Comparison of ENCODE assay signal across 20 cellular contexts in the genomic region with DNA sequence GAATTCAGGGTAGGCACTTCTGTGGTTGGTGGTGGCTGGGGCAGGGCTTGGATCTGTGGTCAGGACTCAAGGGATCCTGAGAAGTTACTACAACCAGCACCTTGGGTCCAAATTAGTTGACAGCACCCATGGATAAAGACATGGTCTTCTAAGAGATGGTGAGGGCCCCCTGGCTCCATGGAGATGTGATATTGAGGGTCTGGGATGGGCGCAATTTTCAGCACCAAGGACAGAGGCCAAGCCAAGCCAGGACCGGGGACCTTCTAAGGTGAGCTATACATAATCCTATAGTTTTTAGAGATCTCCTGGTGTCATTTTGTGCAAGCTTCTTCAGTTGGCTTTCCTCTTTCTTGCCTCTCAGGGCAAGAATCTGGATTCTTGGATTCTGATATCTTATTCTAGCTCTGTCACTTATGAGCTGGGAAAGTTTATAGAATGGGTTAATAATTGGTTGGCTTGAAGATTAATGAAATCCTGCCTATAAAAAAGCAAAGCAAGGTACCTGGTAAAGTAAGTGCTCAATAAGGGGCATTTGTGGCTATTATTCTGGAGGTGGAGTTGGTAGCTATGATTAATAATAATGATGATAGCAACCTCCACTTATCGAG.
DNase-seq lines count a peak whose midpoint lies in the region; ATAC-seq, FAIRE-seq and TF ChIP-seq lines count a peak whose summit lies in the region.
"Had no signal": no experiment of that assay in that cellular context is flagged by ENCODE, and none has a peak within 500 bp of the region (broad histone marks: within the 10 kb centered on the region; RNA-seq: fewer than 3 reads in every experiment).

No MANE protein-coding gene starts in this region.

- no peak overlapping the region for H3K4me3 Mint-ChIP-seq in MCF 10A (ENCODE audit: unreplicated experiment)
- no peak overlapping the region for H3K4me3 Mint-ChIP-seq in neural progenitor cell
- H3K4me3 Mint-ChIP-seq: activated CD8-positive, alpha-beta memory T cell treated with anti-CD3 and anti-CD28 coated beads, Interleukin-2, amount 10 ng/mL, durations not matched to agents 7 days and 5 days; T-cell had no signal

- H3K27ac ChIP-seq in breast epithelium: no peak overlapping the region
- H3K27ac ChIP-seq in Karpas-422 (ENCODE audit: low read length): no peak overlapping the region
- no peak overlapping the region for H3K27ac ChIP-seq in K562 (ENCODE audit: extremely low read depth, low read depth, low read length)
- H3K27ac ChIP-seq in neural progenitor cell: no peak overlapping the region
- H3K27ac ChIP-seq: ascending aorta, left ventricle myocardium inferior, skin epidermis, suprapubic skin, VCaP had no signal

- no peak for TF ChIP-seq EP300 in K562 (IDR thresholded peaks at IDR 0.05; ENCODE audit: low read length)

- H3K9me3 ChIP-seq in breast epithelium (no peaks in the 10 kb centered on the region), Karpas-422 (ENCODE audit: low read length) (no peaks in the 10 kb centered on the region), K562 (replicated peaks; ENCODE audit: control insufficient read depth, insufficient read depth, low read depth, low read length) (no peaks in the 10 kb centered on the region), neural progenitor cell (ENCODE audit: low read depth) (no peaks in the 10 kb centered on the region)
- H3K9me3 ChIP-seq: ascending aorta, left ventricle myocardium inferior, suprapubic skin had no signal

- no peaks in the 10 kb centered on the region for H3K9me1 ChIP-seq in K562 (ENCODE audit: control insufficient read depth, insufficient read depth, low read length)

- H3K4me3 ChIP-seq in breast epithelium (no peak overlapping the region), Karpas-422 (ENCODE audit: low read length) (no peak overlapping the region), K562 (no peak overlapping the region), neural progenitor cell (no peak overlapping the region)
- H3K4me3 ChIP-seq: ascending aorta, left ventricle myocardium inferior, skin epidermis, suprapubic skin had no signal

- H3K4me1 Mint-ChIP-seq in MCF 10A (ENCODE audit: insufficient read depth, unreplicated experiment): no peaks in the 10 kb centered on the region
- H3K4me1 Mint-ChIP-seq in neural progenitor cell: no peaks in the 10 kb centered on the region
- H3K4me1 Mint-ChIP-seq: activated CD8-positive, alpha-beta memory T cell treated with anti-CD3 and anti-CD28 coated beads, Interleukin-2, amount 10 ng/mL, durations not matched to agents 7 days and 5 days; T-cell had no signal

- CTCF ChIA-PET in MCF 10A (lab: Yijun Ruan, JAX) (interaction anchor here (1.1 kb wide), 1 partner anchor 32 kb away, joined by 3 read pairs; no protein-coding TSS in a partner anchor), K562 (lab: Yijun Ruan, JAX; ENCODE audit: low intra/inter-chr PET ratio) (no interaction called here)

- H3K27me3 Mint-ChIP-seq in MCF 10A (ENCODE audit: insufficient read depth, unreplicated experiment) (peaks cover 13% of the 10 kb centered on the region), neural progenitor cell (ENCODE audit: insufficient read depth, low read depth) (peaks cover 20% of the 10 kb centered on the region)
- H3K27me3 Mint-ChIP-seq: activated CD8-positive, alpha-beta memory T cell treated with anti-CD3 and anti-CD28 coated beads, Interleukin-2, amount 10 ng/mL, durations not matched to agents 7 days and 5 days had no signal

- WGBS in K562 (ENCODE audit: insufficient coverage, low coverage, missing lambda C conversion rate): 4% methylated on average over 3 of the region's 3 CpGs

- no peaks in the 10 kb centered on the region for H3K79me2 ChIP-seq in Karpas-422 (ENCODE audit: low read length)
- H3K79me2 ChIP-seq in K562 (ENCODE audit: control insufficient read depth, insufficient read depth, low read length): no peaks in the 10 kb centered on the region
- no peaks in the 10 kb centered on the region for H3K79me2 ChIP-seq in neural progenitor cell (ENCODE audit: low read depth)

- intact Hi-C loops in MCF 10A (cut with micrococcal nuclease) (no loop called here), breast epithelium (cut with DNase I; ENCODE audit: low total_unique reads) (no loop called here), K562 (cut with micrococcal nuclease) (no loop called here)

- no peak overlapping the region for H3K27ac Mint-ChIP-seq in MCF 10A (ENCODE audit: low read depth, unreplicated experiment)
- H3K27ac Mint-ChIP-seq in neural progenitor cell: no peak overlapping the region
- H3K27ac Mint-ChIP-seq: activated CD8-positive, alpha-beta memory T cell treated with anti-CD3 and anti-CD28 coated beads, Interleukin-2, amount 10 ng/mL, durations not matched to agents 7 days and 5 days; T-cell had no signal

- H2AFZ ChIP-seq in Karpas-422 (ENCODE audit: low read length) (no peak overlapping the region), K562 (ENCODE audit: low read depth, low read length) (no peak overlapping the region), neural progenitor cell (replicated peaks) (no peak overlapping the region)

- no peaks in the 10 kb centered on the region for H3K36me3 ChIP-seq in breast epithelium
- no peaks in the 10 kb centered on the region for H3K36me3 ChIP-seq in Karpas-422 (ENCODE audit: insufficient read depth, low read length)
- no peaks in the 10 kb centered on the region for H3K36me3 ChIP-seq in K562 (ENCODE audit: control insufficient read depth, insufficient read depth, low read length)
- H3K36me3 ChIP-seq in neural progenitor cell: no peaks in the 10 kb centered on the region
- H3K36me3 ChIP-seq: ascending aorta, left ventricle myocardium inferior, suprapubic skin had no signal

- H3K4me2 ChIP-seq in Karpas-422 (ENCODE audit: low read depth, low read length, poor library complexity, severe bottlenecking): no peak overlapping the region
- no peak overlapping the region for H3K4me2 ChIP-seq in K562 (ENCODE audit: insufficient read depth, low read length)
- H3K4me2 ChIP-seq in neural progenitor cell: no peak overlapping the region

- in situ Hi-C loops in K562 (cut with MboI): no loop called here

- FAIRE-seq in K562 (lab: Jason Lieb, UNC): peak; percentile 83

- no peak for TF ChIP-seq POLR2A in breast epithelium (IDR thresholded peaks at IDR 0.05)
- no peak for TF ChIP-seq POLR2A in K562 (conservative IDR thresholded peaks at IDR 0.05)

- H3K27me3 ChIP-seq in breast epithelium: peaks cover 0 to 34% of the 10 kb centered on the region in 2 donors
- H3K27me3 ChIP-seq in Karpas-422 (ENCODE audit: low read length): no peaks in the 10 kb centered on the region
- H3K27me3 ChIP-seq in K562 (ENCODE audit: control insufficient read depth in 2 of 2, insufficient read depth in 2 of 2, low read length in 2 of 2): peaks cover 0 to 15% of the 10 kb centered on the region in 2 experiments; a peak in 3 of 5 replicates
- H3K27me3 ChIP-seq in neural progenitor cell: peaks cover 2% of the 10 kb centered on the region
- H3K27me3 ChIP-seq: ascending aorta had no signal

- peaks cover 5% of the 10 kb centered on the region for H3F3A ChIP-seq in neural progenitor cell (ENCODE audit: low read depth)

- no peaks in the 10 kb centered on the region; the same call in 1 of the 2 replicates for H3K9me2 ChIP-seq in Karpas-422 (replicated peaks; ENCODE audit: insufficient read depth, low read length)

- DNase-seq in MCF 10A (ENCODE audit: unreplicated experiment): peak; percentile 14
- no peak for DNase-seq in breast epithelium (ENCODE audit: low spot score in 2 of 2)
- peak; percentile 61 for DNase-seq in Karpas-422
- DNase-seq in K562 (ENCODE audit: extremely low read depth in 1 of 4, low spot score in 3 of 4): peak; percentile 48 to 62 (median 57)
- DNase-seq in neural progenitor cell (ENCODE audit: low spot score): peak; percentile 71
- DNase-seq in omental fat pad (ENCODE audit: low spot score): no peak
- DNase-seq in stimulated activated naive CD4-positive, alpha-beta T cell (lab: John Stamatoyannopoulos, UW): no peak
- DNase-seq: activated CD8-positive, alpha-beta memory T cell treated with anti-CD3 and anti-CD28 coated beads, Interleukin-2, amount 10 ng/mL, durations not matched to agents 7 days and 5 days; activated effector memory CD4-positive, alpha-beta T cell treated with anti-CD3 and anti-CD28 coated beads, Interleukin-2, amount 50 U/mL, for 16 hours; foreskin melanocyte; left ventricle myocardium inferior; NCI-H1105; posterior cingulate gyrus; stimulated activated CD4-positive, alpha-beta T cell treated with anti-CD3 and anti-CD28 coated beads, Interleukin-4, amount 100 ng/mL, for 1 hour; T-cell had no signal

- no peaks in the 10 kb centered on the region for H3K36me3 Mint-ChIP-seq in MCF 10A (ENCODE audit: insufficient read depth, unreplicated experiment)
- no peaks in the 10 kb centered on the region for H3K36me3 Mint-ChIP-seq in neural progenitor cell
- H3K36me3 Mint-ChIP-seq: activated CD8-positive, alpha-beta memory T cell treated with anti-CD3 and anti-CD28 coated beads, Interleukin-2, amount 10 ng/mL, durations not matched to agents 7 days and 5 days; T-cell had no signal

- ATAC-seq in K562: peak; percentile 79
- no peak for ATAC-seq in omental fat pad (ENCODE audit: low FRiP score)
- no peak for ATAC-seq in GM19324 (IDR thresholded peaks at IDR 0.05; ENCODE audit: low FRiP score, unreplicated experiment)
- ATAC-seq: activated CD8-positive, alpha-beta memory T cell treated with anti-CD3 and anti-CD28 coated beads, Interleukin-2, amount 10 ng/mL, durations not matched to agents 7 days and 5 days; T-cell had no signal

- TF ChIP-seq CTCF in MCF 10A (IDR thresholded peaks at IDR 0.05; ENCODE audit: unreplicated experiment) (no peak), breast epithelium (IDR thresholded peaks at IDR 0.05) (no peak), K562 (IDR thresholded peaks at IDR 0.05 in 2 of 3, conservative IDR thresholded peaks at IDR 0.05 in 1 of 3; ENCODE audit: insufficient read depth in 2 of 3, low read depth in 1 of 3, low read length in 3 of 3) (no peak), neural progenitor cell (IDR thresholded peaks at IDR 0.05) (no peak), omental fat pad (IDR thresholded peaks at IDR 0.05) (no peak)

- POLR2A ChIA-PET in MCF 10A (lab: Yijun Ruan, JAX) (no interaction called here), K562 (lab: Yijun Ruan, JAX) (interaction anchor here (0.7 to 2.5 kb wide), 2 partner anchors 10 to 37 kb away, joined by 4 to 11 read pairs; no protein-coding TSS in a partner anchor)

- peaks cover 7% of the 10 kb centered on the region for H3K9me3 Mint-ChIP-seq in MCF 10A (ENCODE audit: unreplicated experiment)
- no peaks in the 10 kb centered on the region for H3K9me3 Mint-ChIP-seq in neural progenitor cell

- H3K4me1 ChIP-seq in breast epithelium (no peaks in the 10 kb centered on the region), Karpas-422 (ENCODE audit: low read length) (no peaks in the 10 kb centered on the region), K562 (replicated peaks in 1 of 2; ENCODE audit: control insufficient read depth in 2 of 2, insufficient read depth in 2 of 2, low read length in 2 of 2) (no peaks in the 10 kb centered on the region), neural progenitor cell (no peaks in the 10 kb centered on the region)
- H3K4me1 ChIP-seq: ascending aorta, left ventricle myocardium inferior, suprapubic skin had no signal

- H3K9ac ChIP-seq in Karpas-422 (ENCODE audit: low read length) (no peak overlapping the region), K562 (ENCODE audit: insufficient read depth in 1 of 2, low read depth in 2 of 2, low read length in 2 of 2) (no peak overlapping the region), neural progenitor cell (no peak overlapping the region)

- no peak for TF ChIP-seq RAD21 in K562 (CRISPR knock-in tag; conservative IDR thresholded peaks at IDR 0.05 in 1 of 2, IDR thresholded peaks at IDR 0.05 in 1 of 2)

- BruUV-seq in MCF 10A (replicated peaks; lab: Mats Ljungman, UMichigan) (no TSS peak), K562 (replicated peaks; lab: Mats Ljungman, UMichigan) (no TSS peak)

- H4K20me1 ChIP-seq in Karpas-422 (ENCODE audit: insufficient read depth, low read depth, low read length) (no peaks in the 10 kb centered on the region), K562 (replicated peaks; ENCODE audit: control insufficient read depth, insufficient read depth, low read length) (no peaks in the 10 kb centered on the region), neural progenitor cell (ENCODE audit: low read depth) (no peaks in the 10 kb centered on the region)

Comparison
In these comparisons a context has a peak if more than half of its experiments do, and no peak if none do; other contexts are left out.
1. DNase-seq: peak in MCF 10A (single experiment), Karpas-422 (single experiment), K562 (4 of 4) and neural progenitor cell (single experiment); none in breast epithelium (0 of 2), omental fat pad (single experiment) and stimulated activated naive CD4-positive, alpha-beta T cell (0 of 6).